Comparison of ENCODE assay signal across 28 cellular contexts in the genomic region with DNA sequence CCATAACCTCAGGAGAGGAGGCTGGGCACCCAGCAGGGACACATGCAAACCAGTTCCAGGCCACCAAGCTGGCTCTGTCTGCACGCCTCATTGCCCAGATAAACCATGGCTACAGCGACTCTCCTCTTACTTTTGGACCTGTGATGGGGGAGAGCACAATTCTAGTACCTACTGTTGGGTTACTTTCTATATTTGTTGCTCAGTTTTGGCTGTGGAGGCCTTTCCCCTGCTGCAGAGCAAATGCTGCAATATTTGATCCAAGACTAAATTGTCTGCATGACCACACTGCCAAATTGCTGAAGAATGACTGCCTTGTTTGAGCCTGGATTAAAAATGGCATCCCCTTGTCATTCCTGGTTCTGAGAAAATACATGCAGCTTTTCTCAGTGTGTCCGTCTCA.
"Had no signal": no experiment of that assay in that cellular context is flagged by ENCODE, and none has a peak within 500 bp of the region (broad histone marks: within the 10 kb centered on the region; RNA-seq: fewer than 3 reads in every experiment).

No MANE protein-coding gene starts in this region.

- H3K27ac Mint-ChIP-seq: activated naive CD4-positive, alpha-beta T cell treated with anti-CD3 and anti-CD28 coated beads, Interleukin-2, amount 10 ng/mL, durations not matched to agents 7 days and 5 days; activated naive CD8-positive, alpha-beta T cell treated with anti-CD3 and anti-CD28 coated beads, Interleukin-2, amount 10 ng/mL, durations not matched to agents 7 days and 5 days; activated T-helper 1 cell treated with anti-CD3 and anti-CD28 coated beads, Interleukin-12 subunit alpha, Interleukin-12 subunit beta, Interleukin-2, Interleukin-4 antibody, amounts not matched to agents 30 ng/mL and 10 ng/mL and 1 ng/mL, durations not matched to agents 14 hours and 24 hours and 36 hours; dendritic cell treated with granulocyte-macrophage colony-stimulating factor and Interleukin-4, amounts not matched to agents 40 ng/mL and 50 ng/mL, for 4 days; natural killer cell treated with Interleukin-12 subunit alpha and Interleukin-12 subunit beta and Interleukin-15 and Interleukin-18, amount 100 ng/mL, for 72 hours; progenitor cell of endocrine pancreas; T-helper 1 cell treated with Interleukin-12 subunit alpha and Interleukin-12 subunit beta and Interleukin-4 antibody, amounts not matched to agents 30 μg/mL and 1 μg/mL, for 36 hours had no signal

- H3K36me3 ChIP-seq: lower lobe of right lung, neutrophil, transverse colon, WERI-Rb-1 had no signal

- H3K9me3 ChIP-seq: ascending aorta, esophagus muscularis mucosa, lower lobe of right lung, neutrophil, testis, transverse colon had no signal

- H3K4me3 Mint-ChIP-seq: activated naive CD4-positive, alpha-beta T cell treated with anti-CD3 and anti-CD28 coated beads, Interleukin-2, amount 10 ng/mL, durations not matched to agents 7 days and 5 days; activated naive CD8-positive, alpha-beta T cell treated with anti-CD3 and anti-CD28 coated beads, Interleukin-2, amount 10 ng/mL, durations not matched to agents 7 days and 5 days; activated T-helper 1 cell treated with anti-CD3 and anti-CD28 coated beads, Interleukin-12 subunit alpha, Interleukin-12 subunit beta, Interleukin-2, Interleukin-4 antibody, amounts not matched to agents 30 ng/mL and 10 ng/mL and 1 ng/mL, durations not matched to agents 14 hours and 24 hours and 36 hours; brain; dendritic cell treated with granulocyte-macrophage colony-stimulating factor and Interleukin-4, amounts not matched to agents 40 ng/mL and 50 ng/mL, for 4 days; natural killer cell treated with Interleukin-12 subunit alpha and Interleukin-12 subunit beta and Interleukin-15 and Interleukin-18, amount 100 ng/mL, for 72 hours; T-helper 1 cell treated with Interleukin-12 subunit alpha and Interleukin-12 subunit beta and Interleukin-4 antibody, amounts not matched to agents 30 μg/mL and 1 μg/mL, for 36 hours had no signal

- H3K4me3 ChIP-seq: ascending aorta, esophagus muscularis mucosa, lower lobe of right lung, testis, transverse colon had no signal

- H3K27me3 Mint-ChIP-seq: activated naive CD4-positive, alpha-beta T cell treated with anti-CD3 and anti-CD28 coated beads, Interleukin-2, amount 10 ng/mL, durations not matched to agents 7 days and 5 days; activated naive CD8-positive, alpha-beta T cell treated with anti-CD3 and anti-CD28 coated beads, Interleukin-2, amount 10 ng/mL, durations not matched to agents 7 days and 5 days; brain; dendritic cell treated with granulocyte-macrophage colony-stimulating factor and Interleukin-4, amounts not matched to agents 40 ng/mL and 50 ng/mL, for 4 days; natural killer cell treated with Interleukin-12 subunit alpha and Interleukin-12 subunit beta and Interleukin-15 and Interleukin-18, amount 100 ng/mL, for 72 hours; progenitor cell of endocrine pancreas had no signal

- H3K9me3 Mint-ChIP-seq: activated naive CD4-positive, alpha-beta T cell treated with anti-CD3 and anti-CD28 coated beads, Interleukin-2, amount 10 ng/mL, durations not matched to agents 7 days and 5 days; activated naive CD8-positive, alpha-beta T cell treated with anti-CD3 and anti-CD28 coated beads, Interleukin-2, amount 10 ng/mL, durations not matched to agents 7 days and 5 days; activated T-helper 1 cell treated with anti-CD3 and anti-CD28 coated beads, Interleukin-12 subunit alpha, Interleukin-12 subunit beta, Interleukin-2, Interleukin-4 antibody, amounts not matched to agents 30 ng/mL and 10 ng/mL and 1 ng/mL, durations not matched to agents 14 hours and 24 hours and 36 hours; dendritic cell treated with granulocyte-macrophage colony-stimulating factor and Interleukin-4, amounts not matched to agents 40 ng/mL and 50 ng/mL, for 4 days; natural killer cell treated with Interleukin-12 subunit alpha and Interleukin-12 subunit beta and Interleukin-15 and Interleukin-18, amount 100 ng/mL, for 72 hours; T-helper 1 cell treated with Interleukin-12 subunit alpha and Interleukin-12 subunit beta and Interleukin-4 antibody, amounts not matched to agents 30 μg/mL and 1 μg/mL, for 36 hours had no signal

- H3K36me3 Mint-ChIP-seq: activated naive CD4-positive, alpha-beta T cell treated with anti-CD3 and anti-CD28 coated beads, Interleukin-2, amount 10 ng/mL, durations not matched to agents 7 days and 5 days had no signal

- H3K4me1 ChIP-seq: lower lobe of right lung, testis had no signal

- H3K27ac ChIP-seq: ascending aorta, esophagus muscularis mucosa, foreskin keratinocyte, lower lobe of right lung, neutrophil, testis, transverse colon, WERI-Rb-1 had no signal

- DNase-seq: activated CD4-positive, alpha-beta T cell treated with anti-CD3 and anti-CD28 coated beads for 48 hours; activated CD4-positive, alpha-beta T cell treated with anti-CD3 and anti-CD28 coated beads, Interleukin-2, amount 50 U/mL, for 48 hours; activated CD8-positive, alpha-beta memory T cell treated with anti-CD3 and anti-CD28 coated beads, Interleukin-2, amount 50 U/mL, for 4 hours; activated gamma-delta T cell; activated naive CD4-positive, alpha-beta T cell treated with anti-CD3 and anti-CD28 coated beads, Interleukin-2, amount 10 ng/mL, durations not matched to agents 7 days and 5 days; activated naive CD8-positive, alpha-beta T cell treated with anti-CD3 and anti-CD28 coated beads, Interleukin-2, amount 10 ng/mL, durations not matched to agents 7 days and 5 days; activated T-cell treated with anti-CD3 and anti-CD28 coated beads, Interleukin-2, amount 50 U/mL, for 1 hour; foreskin keratinocyte; kidney glomerular epithelial cell; lower lobe of right lung; mesendoderm; stimulated activated naive CD4-positive, alpha-beta T cell treated with Interleukin-2 at 50 U/mL for 16 hours; SW 1271; T-helper 9 cell; testis; transverse colon; WERI-Rb-1 had no signal

- ATAC-seq: activated CD4-positive, CD25-positive, alpha-beta regulatory T cell treated with anti-CD3 and anti-CD28 coated beads, Interleukin-2, amount 50 U/mL, for 24 hours; foreskin keratinocyte; left lobe of liver; natural killer cell treated with Interleukin-12 subunit alpha and Interleukin-12 subunit beta and Interleukin-15 and Interleukin-18, amount 100 ng/mL, for 72 hours had no signal

- H3K27me3 ChIP-seq: ascending aorta, esophagus muscularis mucosa, foreskin keratinocyte, neutrophil, testis, transverse colon had no signal
